Comparison of ENCODE assay signal across 1 cellular context in genomic region chr9:111524731-111525055, GRCh38.
TF ChIP-seq lines count a peak whose summit lies in the region.

No MANE protein-coding gene starts in this region.

TF ChIP-seq in GM12878, 131 proteins besides CTCF, POLR2A, EP300 and RAD21:
- no peak for TF ChIP-seq GABPA (IDR thresholded peaks at IDR 0.05; ENCODE audit: low read depth)
- TF ChIP-seq LARP7 (IDR thresholded peaks at IDR 0.05): no peak
- TF ChIP-seq NR2C1 (IDR thresholded peaks at IDR 0.05): no peak
- no peak for TF ChIP-seq SUZ12 (IDR thresholded peaks at IDR 0.05; ENCODE audit: unreplicated experiment)
- no peak for TF ChIP-seq RBBP5 (conservative IDR thresholded peaks at IDR 0.05)
- no peak for TF ChIP-seq SMC3 (IDR thresholded peaks at IDR 0.05; ENCODE audit: borderline replicate concordance, low read length)
- no peak for TF ChIP-seq CHD1 (IDR thresholded peaks at IDR 0.05; ENCODE audit: low read depth, low read length)
- no peak for TF ChIP-seq SRF (IDR thresholded peaks at IDR 0.05; ENCODE audit: low read depth in 2 of 2, low read length in 2 of 2)
- no peak for TF ChIP-seq SKIL (IDR thresholded peaks at IDR 0.05; ENCODE audit: low read depth, poor library complexity, severe bottlenecking)
- TF ChIP-seq HCFC1 (IDR thresholded peaks at IDR 0.05; ENCODE audit: low read length): no peak
- no peak for TF ChIP-seq EGR1 (IDR thresholded peaks at IDR 0.05; ENCODE audit: borderline replicate concordance in 1 of 2, low read depth in 2 of 2, low read length in 2 of 2)
TF ChIP-seq in GM12878: peak in this region for 0.
